In the genomic region with DNA sequence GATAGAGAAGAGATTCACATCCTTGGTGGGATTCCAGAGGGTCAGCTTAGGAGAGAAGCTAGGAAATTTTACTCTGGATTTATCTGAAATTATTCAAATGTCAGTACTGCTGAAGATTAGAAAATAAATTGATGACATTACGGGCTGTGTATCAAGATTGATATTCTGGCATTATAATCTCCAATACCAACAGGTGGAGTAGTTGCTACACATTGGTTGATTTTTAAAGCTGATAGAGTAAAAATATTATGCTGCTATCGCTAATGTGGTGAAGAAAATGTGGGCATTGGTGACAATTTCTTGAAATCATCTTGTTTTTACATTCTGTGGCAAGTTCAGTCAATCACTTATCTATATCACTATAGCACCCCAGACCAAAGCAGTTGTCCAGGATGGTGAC, we compare ENCODE assay signal across 23 cellular contexts.
DNase-seq lines count a peak whose midpoint lies in the region; ATAC-seq and TF ChIP-seq lines count a peak whose summit lies in the region.
"Had no signal": no experiment of that assay in that cellular context is flagged by ENCODE, and none has a peak within 500 bp of the region (broad histone marks: within the 10 kb centered on the region; RNA-seq: fewer than 3 reads in every experiment).

No MANE protein-coding gene starts in this region.

- H2AFZ ChIP-seq in OCI-LY7 (ENCODE audit: low read length) = no peak overlapping the region

- H3K4me1 Mint-ChIP-seq in HFFc6 (ENCODE audit: low read depth) = no peaks in the 10 kb centered on the region
- H3K4me1 Mint-ChIP-seq in activated CD4-positive, alpha-beta T cell treated with anti-CD3 and anti-CD28 coated beads, Interleukin-2, amount 10 ng/mL, durations not matched to agents 7 days and 5 days = no peaks in the 10 kb centered on the region
- H3K4me1 Mint-ChIP-seq: activated CD4-positive, alpha-beta T cell treated with anti-CD3 and anti-CD28 coated beads, Interleukin-2, amount 10 ng/mL, durations not matched to agents 24 days and 14 days; stimulated activated naive B cell treated with anti-CD40 and anti-IgM and Interleukin-4, amounts not matched to agents 10 μg/mL and 1 μg/mL and 100 μg/mL, for 72 hours had no signal

- H3K27ac Mint-ChIP-seq in HFFc6 = no peak overlapping the region
- no peak overlapping the region for H3K27ac Mint-ChIP-seq in activated CD4-positive, alpha-beta T cell treated with anti-CD3 and anti-CD28 coated beads, Interleukin-2, amount 10 ng/mL, durations not matched to agents 7 days and 5 days
- H3K27ac Mint-ChIP-seq: activated CD4-positive, alpha-beta T cell treated with anti-CD3 and anti-CD28 coated beads, Interleukin-2, amount 10 ng/mL, durations not matched to agents 24 days and 14 days; stimulated activated naive B cell treated with anti-CD40 and anti-IgM and Interleukin-4, amounts not matched to agents 10 μg/mL and 1 μg/mL and 100 μg/mL, for 72 hours had no signal

- H3K4me3 Mint-ChIP-seq in HFFc6 = peak overlapping the region; percentile 15; the same call in 1 of the 2 replicates
- H3K4me3 Mint-ChIP-seq in activated CD4-positive, alpha-beta T cell treated with anti-CD3 and anti-CD28 coated beads, Interleukin-2, amount 10 ng/mL, durations not matched to agents 7 days and 5 days = no peak overlapping the region
- H3K4me3 Mint-ChIP-seq: activated CD4-positive, alpha-beta T cell treated with anti-CD3 and anti-CD28 coated beads, Interleukin-2, amount 10 ng/mL, durations not matched to agents 24 days and 14 days; stimulated activated naive B cell treated with anti-CD40 and anti-IgM and Interleukin-4, amounts not matched to agents 10 μg/mL and 1 μg/mL and 100 μg/mL, for 72 hours had no signal

- intact Hi-C loops in OCI-LY7 (cut with micrococcal nuclease; ENCODE audit: unreplicated experiment) = no loop called here

- H3K4me2 ChIP-seq in OCI-LY7 (ENCODE audit: low read length) = no peak overlapping the region

- H3K9me3 ChIP-seq in OCI-LY7 (ENCODE audit: low read length) = no peaks in the 10 kb centered on the region
- H3K9me3 ChIP-seq: pancreas, right lobe of liver, thyroid gland had no signal

- H3K27ac ChIP-seq in OCI-LY7 (ENCODE audit: low read depth, low read length, poor library complexity, severe bottlenecking) = no peak overlapping the region
- H3K27ac ChIP-seq: pancreas, right lobe of liver, thyroid gland had no signal

- CTCF ChIA-PET in OCI-LY7 (lab: Charles Lee; ENCODE audit: unreplicated experiment) = no interaction called here
- CTCF ChIA-PET in activated CD4-positive, alpha-beta T cell treated with anti-CD3 and anti-CD28 coated beads, Interleukin-2, amount 10 ng/mL, durations not matched to agents 7 days and 5 days (lab: Charles Lee) = no interaction called here

- BruUV-seq in OCI-LY7 (replicated peaks; lab: Mats Ljungman, UMichigan) = no TSS peak

- no peaks in the 10 kb centered on the region for H4K20me1 ChIP-seq in OCI-LY7 (ENCODE audit: insufficient read depth, low read length)

- TF ChIP-seq CTCF in AG09319 (IDR thresholded peaks at IDR 0.05; ENCODE audit: low read depth, low read length) = peak; percentile 20
- TF ChIP-seq CTCF in HFFc6 (IDR thresholded peaks at IDR 0.05) = peak; percentile 54
- peak; percentile 39 for TF ChIP-seq CTCF in OCI-LY7 (conservative IDR thresholded peaks at IDR 0.05; ENCODE audit: low read length)

- no peaks in the 10 kb centered on the region for H3K4me1 ChIP-seq in OCI-LY7 (ENCODE audit: insufficient read depth, low read length, poor library complexity, severe bottlenecking)
- H3K4me1 ChIP-seq: pancreas, right lobe of liver, thyroid gland had no signal

- no peak for ATAC-seq in activated CD4-positive, CD25-positive, alpha-beta regulatory T cell treated with anti-CD3 and anti-CD28 coated beads, Interleukin-2, amount 50 U/mL, for 24 hours
- ATAC-seq: pancreas; right lobe of liver; stimulated activated naive B cell treated with anti-CD40 and anti-IgM and Interleukin-4, amounts not matched to agents 10 μg/mL and 1 μg/mL and 100 μg/mL, for 72 hours had no signal

- H3K79me2 ChIP-seq in OCI-LY7 (ENCODE audit: insufficient read depth, low read depth, low read length) = no peaks in the 10 kb centered on the region

- peaks cover 4% of the 10 kb centered on the region for H3K27me3 Mint-ChIP-seq in HFFc6 (ENCODE audit: insufficient read depth)
- H3K27me3 Mint-ChIP-seq in activated CD4-positive, alpha-beta T cell treated with anti-CD3 and anti-CD28 coated beads, Interleukin-2, amount 10 ng/mL, durations not matched to agents 7 days and 5 days = no peaks in the 10 kb centered on the region
- H3K27me3 Mint-ChIP-seq: activated CD4-positive, alpha-beta T cell treated with anti-CD3 and anti-CD28 coated beads, Interleukin-2, amount 10 ng/mL, durations not matched to agents 24 days and 14 days; stimulated activated naive B cell treated with anti-CD40 and anti-IgM and Interleukin-4, amounts not matched to agents 10 μg/mL and 1 μg/mL and 100 μg/mL, for 72 hours had no signal

- H3K4me3 ChIP-seq in OCI-LY7 (ENCODE audit: low read depth, low read length, poor library complexity, severe bottlenecking) = no peak overlapping the region
- H3K4me3 ChIP-seq: lung, pancreas, right lobe of liver, thyroid gland had no signal

- H3K9me3 Mint-ChIP-seq in HFFc6 = no peaks in the 10 kb centered on the region; the same call in 1 of the 2 replicates
- H3K9me3 Mint-ChIP-seq in activated CD4-positive, alpha-beta T cell treated with anti-CD3 and anti-CD28 coated beads, Interleukin-2, amount 10 ng/mL, durations not matched to agents 7 days and 5 days = no peaks in the 10 kb centered on the region

- H3K9me2 ChIP-seq in OCI-LY7 (ENCODE audit: insufficient read depth, low read length) = no peaks in the 10 kb centered on the region

- DNase-seq in AG09319 (ENCODE audit: extremely low read depth, low read depth) (no peak), HFFc6 (no peak), OCI-LY7 (ENCODE audit: low spot score) (no peak), fibroblast of peridontal ligament (ENCODE audit: extremely low read depth) (peak; percentile 15), SW480 (ENCODE audit: low spot score) (no peak)
- DNase-seq in activated CD4-positive, alpha-beta T cell treated with anti-CD3 and anti-CD28 coated beads, Interleukin-2, amount 10 ng/mL, durations not matched to agents 7 days and 5 days = no peak
- no peak for DNase-seq in activated naive CD4-positive, alpha-beta T cell treated with Interleukin-2 at 50 U/mL for 16 hours
- DNase-seq: activated CD4-positive, alpha-beta T cell treated with anti-CD3 and anti-CD28 coated beads, Interleukin-2, amount 10 ng/mL, durations not matched to agents 24 days and 14 days; activated CD8-positive, alpha-beta memory T cell treated with anti-CD3 and anti-CD28 coated beads, Interleukin-2, amount 50 U/mL, for 48 hours; AML-193; anterior cingulate cortex; hippocampal formation; islet precursor cell; NCI-H146; NCI-H226; pancreas; right lobe of liver; Right ventricle myocardium superior; stimulated activated naive B cell treated with anti-CD40 and anti-IgM and Interleukin-4, amounts not matched to agents 10 μg/mL and 1 μg/mL and 100 μg/mL, for 72 hours; T-helper 1 cell; thyroid gland had no signal

- H3K36me3 Mint-ChIP-seq in HFFc6 (ENCODE audit: low read depth) = no peaks in the 10 kb centered on the region
- no peaks in the 10 kb centered on the region for H3K36me3 Mint-ChIP-seq in activated CD4-positive, alpha-beta T cell treated with anti-CD3 and anti-CD28 coated beads, Interleukin-2, amount 10 ng/mL, durations not matched to agents 7 days and 5 days (ENCODE audit: low read depth)
- H3K36me3 Mint-ChIP-seq: stimulated activated naive B cell treated with anti-CD40 and anti-IgM and Interleukin-4, amounts not matched to agents 10 μg/mL and 1 μg/mL and 100 μg/mL, for 72 hours had no signal

- no peaks in the 10 kb centered on the region for H3K36me3 ChIP-seq in OCI-LY7 (ENCODE audit: insufficient read depth, low read length)
- H3K36me3 ChIP-seq: pancreas, right lobe of liver, thyroid gland had no signal

- POLR2A ChIA-PET in OCI-LY7 (lab: Charles Lee) = interaction anchor here (0.6 kb wide), 2 partner anchors 143 to 832 kb away, joined by 3 read pairs; no protein-coding TSS in a partner anchor
- POLR2A ChIA-PET in activated CD4-positive, alpha-beta T cell treated with anti-CD3 and anti-CD28 coated beads, Interleukin-2, amount 10 ng/mL, durations not matched to agents 7 days and 5 days (lab: Charles Lee) = no interaction called here
